In the genomic region with DNA sequence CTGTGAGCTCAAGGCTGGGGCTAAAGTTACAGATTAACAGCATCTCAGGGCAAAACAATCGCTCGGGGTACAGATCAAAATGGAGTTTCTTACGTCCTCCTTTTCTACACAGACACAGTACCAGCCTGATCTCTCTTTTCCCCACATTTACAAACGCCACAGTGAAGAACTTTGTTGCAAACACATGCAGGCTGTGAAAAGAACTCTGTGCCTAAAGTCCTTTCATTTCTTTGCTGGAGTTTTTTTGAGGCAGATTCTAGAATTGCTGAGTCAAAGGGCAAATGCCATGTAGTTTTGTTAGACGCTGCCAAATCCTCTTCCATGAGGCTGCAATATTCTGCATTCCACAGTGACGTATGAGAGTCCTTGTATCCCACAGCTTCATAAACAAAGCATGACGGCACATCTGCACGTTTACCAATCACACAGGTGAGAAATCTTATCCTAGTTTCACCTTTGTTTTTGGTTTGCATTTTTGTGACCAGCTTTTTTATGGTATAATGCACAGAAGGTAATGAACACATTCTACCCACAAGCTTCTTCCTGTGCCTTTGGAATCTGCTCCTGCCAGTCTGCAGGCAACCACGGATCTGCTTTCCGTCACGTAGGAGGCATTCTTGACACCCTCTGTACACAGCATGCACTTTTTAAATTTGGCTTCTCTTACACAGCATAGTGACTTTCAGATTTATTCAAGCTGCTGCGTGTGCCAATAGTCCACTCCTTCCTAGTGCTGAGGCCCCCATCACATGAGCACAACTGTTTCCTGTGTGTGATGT, we compare ENCODE assay signal across 10 cellular contexts. TPM values are rescaled to one million over a fixed set of nuclear protein-coding genes. Genes with fewer than 3 reads are reported as not detected.
A peak's percentile ranks its signal among the peaks of the same experiment; 100 is the strongest.
DNase-seq lines count a peak whose midpoint lies in the region; ATAC-seq and TF ChIP-seq lines count a peak whose summit lies in the region.
"Had no signal": no experiment of that assay in that cellular context is flagged by ENCODE, and none has a peak within 500 bp of the region (broad histone marks: within the 10 kb centered on the region; RNA-seq: fewer than 3 reads in every experiment).

No MANE protein-coding gene starts in this region.

- H3K9ac ChIP-seq in stomach smooth muscle (ENCODE audit: low read length in 2 of 2): peak overlapping the region in 1 of 2 donors; percentile 16
- H3K9ac ChIP-seq: KMS-11 had no signal

- H3K27me3 ChIP-seq in kidney epithelial cell (ENCODE audit: control insufficient read depth, insufficient read depth, low read length) (no peaks in the 10 kb centered on the region), stomach smooth muscle (ENCODE audit: control insufficient read depth in 1 of 2, insufficient read depth in 2 of 2, low read length in 2 of 2) (no peaks in the 10 kb centered on the region)

- TF ChIP-seq CTCF in HFF-Myc (IDR thresholded peaks at IDR 0.05; ENCODE audit: low read depth, low read length, missing control alignments) (no peak), kidney epithelial cell (IDR thresholded peaks at IDR 0.05; ENCODE audit: insufficient read depth, low read length, poor library complexity, severe bottlenecking) (no peak)

- H3K4me3 ChIP-seq in HFF-Myc (replicated peaks; ENCODE audit: low read depth, low read length): no peak overlapping the region
- no peak overlapping the region for H3K4me3 ChIP-seq in kidney epithelial cell (ENCODE audit: low read depth, low read length)
- H3K4me3 ChIP-seq in stomach smooth muscle (ENCODE audit: low read length in 2 of 2): peak overlapping the region; percentile 49 to 52

- DNase-seq in HFF-Myc (ENCODE audit: extremely low read depth, low read depth) (peak; percentile 72), astrocyte of the hippocampus (ENCODE audit: low read depth, low spot score) (peak; percentile 85), kidney epithelial cell (ENCODE audit: low read depth) (peak; percentile 78), GDM1 (lab: John Stamatoyannopoulos, UW) (no peak), NK-92 (lab: John Stamatoyannopoulos, UW; ENCODE audit: unreplicated experiment) (no peak)
- no peak for DNase-seq in stimulated activated CD4-positive, alpha-beta T cell treated with anti-CD3 and anti-CD28 coated beads, Interleukin-4, amount 100 ng/mL, for 1 hour
- DNase-seq: T-helper 2 cell had no signal

- H3K27ac ChIP-seq in stomach smooth muscle (ENCODE audit: low read length): peak overlapping the region; percentile 50
- H3K27ac ChIP-seq: KMS-11 had no signal

- H3K36me3 ChIP-seq in kidney epithelial cell (ENCODE audit: control insufficient read depth, insufficient read depth, low read length): no peaks in the 10 kb centered on the region
- peaks cover 0 to 7% of the 10 kb centered on the region in 2 donors for H3K36me3 ChIP-seq in stomach smooth muscle (ENCODE audit: control insufficient read depth in 2 of 2, insufficient read depth in 2 of 2, low read length in 2 of 2)

- no peak for ATAC-seq in HG03175 (IDR thresholded peaks at IDR 0.05; ENCODE audit: unreplicated experiment)

- peaks cover 25% of the 10 kb centered on the region for H3K4me1 ChIP-seq in stomach smooth muscle (ENCODE audit: control insufficient read depth, insufficient read depth, low read length)

- no peaks in the 10 kb centered on the region for H3K9me3 ChIP-seq in stomach smooth muscle (ENCODE audit: control insufficient read depth in 2 of 2, low read length in 2 of 2)

RNA-seq across cellular contexts. Expression of gene LPCAT1, which starts 44.6 kb away (rescaled TPM):
- 80.9 and 87.6 TPM in 2 replicates for total RNA-seq in kidney epithelial cell

Comparison
In these comparisons a context has a peak if more than half of its experiments do, and no peak if none do; other contexts are left out.
1. DNase-seq: peak in HFF-Myc (single experiment), astrocyte of the hippocampus (single experiment) and kidney epithelial cell (single experiment); none in GDM1 (single experiment), stimulated activated CD4-positive, alpha-beta T cell treated with anti-CD3 and anti-CD28 coated beads, Interleukin-4, amount 100 ng/mL, for 1 hour (single experiment) and NK-92 (single experiment).
2. H3K4me3 ChIP-seq: peak in stomach smooth muscle (2 of 2); none in HFF-Myc (single experiment) and kidney epithelial cell (single experiment).